Comparison of ENCODE assay signal across 9 cellular contexts in genomic region chr20:19004975-19005374, GRCh38.
"Had no signal": no experiment of that assay in that cellular context is flagged by ENCODE, and none has a peak within 500 bp of the region (broad histone marks: within the 10 kb centered on the region; RNA-seq: fewer than 3 reads in every experiment).

No MANE protein-coding gene starts in this region.

- H3K36me3 ChIP-seq: HAP-1 had no signal

- H3K27ac ChIP-seq: HL-60, KMS-11 had no signal

- H3K4me1 ChIP-seq: HAP-1 had no signal

- H3K9me3 ChIP-seq: HAP-1 had no signal

- H3K27ac Mint-ChIP-seq: HFFc6, IgD-negative memory B cell had no signal

- ATAC-seq: HCT116, HepG2 had no signal

- H3K4me1 Mint-ChIP-seq: IgD-negative memory B cell had no signal

- H3K9me3 Mint-ChIP-seq: IgD-negative memory B cell had no signal

- H3K9ac ChIP-seq: KMS-11 had no signal

- DNase-seq: GOT3, HFFc6, KBM-7 had no signal

- H3K4me2 ChIP-seq: KMS-11 had no signal

- H3K4me3 Mint-ChIP-seq: HFFc6, IgD-negative memory B cell had no signal

- H3K4me3 ChIP-seq: HAP-1 had no signal
